Comparison of ENCODE assay signal across 8 cellular contexts in genomic region chr11:66267379-66268209, GRCh38. TPM values are rescaled to one million over a fixed set of nuclear protein-coding genes. Genes with fewer than 3 reads are reported as not detected.
DNase-seq lines count a peak whose midpoint lies in the region; ATAC-seq lines count a peak whose summit lies in the region.

No MANE protein-coding gene starts in this region.

- CTCF ChIA-PET in CD4-positive, alpha-beta memory T cell (lab: Charles Lee; ENCODE audit: partially characterized antibody): interaction anchor here (0.8 to 2.4 kb wide), 6 partner anchors 12 to 379 kb away, joined by 3 to 9 read pairs (median 3); partner anchors contain the start of genes FIBP and YIF1A
- CTCF ChIA-PET in naive thymus-derived CD4-positive, alpha-beta T cell (lab: Charles Lee): interaction anchor here (0.8 to 1.5 kb wide), 5 partner anchors 7 to 46 kb away, joined by 3 to 6 read pairs (median 3); no protein-coding TSS in a partner anchor

- peak; percentile 43 for ATAC-seq in GM19372 (IDR thresholded peaks at IDR 0.05; ENCODE audit: low read depth, unreplicated experiment)
- peak; percentile 35 for ATAC-seq in HG03571 (IDR thresholded peaks at IDR 0.05; ENCODE audit: unreplicated experiment)
- peak; percentile 77 for ATAC-seq in naive thymus-derived CD4-positive, alpha-beta T cell
- peak; percentile 68 for ATAC-seq in stimulated activated effector memory CD8-positive, alpha-beta T cell treated with anti-CD3 and anti-CD28 coated beads, Interleukin-12 subunit alpha, Interleukin-12 subunit beta, amount 100 ng/mL, for 72 hours

- H3K4me3 ChIP-seq in CD4-positive, alpha-beta memory T cell (ENCODE audit: low read length in 2 of 2): peak overlapping the region; percentile 62 to 78
- peak overlapping the region; percentile 91 for H3K4me3 ChIP-seq in naive thymus-derived CD4-positive, alpha-beta T cell (ENCODE audit: low read length)

- H3K27ac ChIP-seq in CD4-positive, alpha-beta memory T cell (ENCODE audit: low read depth, low read length): peak overlapping the region; percentile 88
- peak overlapping the region; percentile 90 for H3K27ac ChIP-seq in naive thymus-derived CD4-positive, alpha-beta T cell (ENCODE audit: low read depth, low read length)

- intact Hi-C loops in CD4-positive, alpha-beta memory T cell (cut with micrococcal nuclease): loop anchor here (1.0 to 5.0 kb wide), 6 partner anchors 10 to 1350 kb away; partner anchors contain the start of genes ATG2A and YIF1A
- intact Hi-C loops in activated T-helper 1 cell treated with anti-CD3 and anti-CD28 coated beads, Interleukin-12 subunit alpha, Interleukin-12 subunit beta, Interleukin-2, Interleukin-4 antibody, amounts not matched to agents 30 ng/mL and 10 ng/mL and 1 ng/mL, durations not matched to agents 14 hours and 24 hours and 36 hours (cut with micrococcal nuclease): loop anchor here (1.0 to 5.0 kb wide), 15 partner anchors 11 to 652 kb away; partner anchors contain the start of genes B4GAT1, BANF1, BRMS1 and CCDC85B
- intact Hi-C loops in naive thymus-derived CD4-positive, alpha-beta T cell (cut with micrococcal nuclease): loop anchor here (1.0 to 10.0 kb wide), 18 partner anchors 11 to 1345 kb away; partner anchors contain the start of genes BRMS1 (in 2 of the 2), YIF1A (in 2 of the 2), B4GAT1 (in 1 of the 2) and BANF1 (in 1 of the 2)

- H3K4me1 ChIP-seq in CD4-positive, alpha-beta memory T cell (ENCODE audit: insufficient read depth, low read length): peaks cover 45% of the 10 kb centered on the region
- peaks cover 16 to 30% of the 10 kb centered on the region in 2 donors for H3K4me1 ChIP-seq in naive thymus-derived CD4-positive, alpha-beta T cell (ENCODE audit: control insufficient read depth in 2 of 2, insufficient read depth in 2 of 2, low read length in 2 of 2)

- peaks cover 27% of the 10 kb centered on the region for H3K36me3 ChIP-seq in CD4-positive, alpha-beta memory T cell (ENCODE audit: insufficient read depth, low read length)
- H3K36me3 ChIP-seq in naive thymus-derived CD4-positive, alpha-beta T cell (ENCODE audit: control insufficient read depth in 2 of 3, insufficient read depth in 3 of 3, low read length in 3 of 3): peaks cover 4 to 50% (median 8%) of the 10 kb centered on the region in 3 experiments

- H3K9me3 Mint-ChIP-seq in CD4-positive, alpha-beta memory T cell: peaks cover 0 to 7% (median 0%) of the 10 kb centered on the region in 8 donors
- no peaks in the 10 kb centered on the region for H3K9me3 Mint-ChIP-seq in activated T-helper 1 cell treated with anti-CD3 and anti-CD28 coated beads, Interleukin-12 subunit alpha, Interleukin-12 subunit beta, Interleukin-2, Interleukin-4 antibody, amounts not matched to agents 30 ng/mL and 10 ng/mL and 1 ng/mL, durations not matched to agents 14 hours and 24 hours and 36 hours
- peaks cover 0 to 5% (median 0%) of the 10 kb centered on the region in 11 donors for H3K9me3 Mint-ChIP-seq in naive thymus-derived CD4-positive, alpha-beta T cell
- no peaks in the 10 kb centered on the region for H3K9me3 Mint-ChIP-seq in stimulated activated effector memory CD8-positive, alpha-beta T cell treated with anti-CD3 and anti-CD28 coated beads, Interleukin-12 subunit alpha, Interleukin-12 subunit beta, amount 100 ng/mL, for 72 hours

- POLR2A ChIA-PET in CD4-positive, alpha-beta memory T cell (lab: Charles Lee; ENCODE audit: partially characterized antibody): interaction anchor here (0.6 to 8.2 kb wide), 12 partner anchors 15 to 653 kb away, joined by 3 to 167 read pairs (median 3); partner anchors contain the start of genes BRMS1, CCDC85B, CNIH2 and TMEM151A
- POLR2A ChIA-PET in naive thymus-derived CD4-positive, alpha-beta T cell (lab: Charles Lee): interaction anchor here (0.6 to 6.3 kb wide), 14 partner anchors 12 to 1489 kb away, joined by 3 to 56 read pairs (median 3); partner anchors contain the start of genes CNIH2, PCNX3, SF1 and YIF1A

- no peaks in the 10 kb centered on the region for H3K27me3 Mint-ChIP-seq in CD4-positive, alpha-beta memory T cell
- H3K27me3 Mint-ChIP-seq in activated T-helper 1 cell treated with anti-CD3 and anti-CD28 coated beads, Interleukin-12 subunit alpha, Interleukin-12 subunit beta, Interleukin-2, Interleukin-4 antibody, amounts not matched to agents 30 ng/mL and 10 ng/mL and 1 ng/mL, durations not matched to agents 14 hours and 24 hours and 36 hours (ENCODE audit: insufficient read depth): peaks cover 2% of the 10 kb centered on the region
- H3K27me3 Mint-ChIP-seq in naive thymus-derived CD4-positive, alpha-beta T cell: peaks cover 0 to 3% (median 0%) of the 10 kb centered on the region in 5 donors

- no peaks in the 10 kb centered on the region for H3K27me3 ChIP-seq in CD4-positive, alpha-beta memory T cell (ENCODE audit: insufficient read depth, low read length)
- no peaks in the 10 kb centered on the region for H3K27me3 ChIP-seq in naive thymus-derived CD4-positive, alpha-beta T cell (ENCODE audit: control insufficient read depth in 2 of 2, insufficient read depth in 2 of 2, low read length in 2 of 2)

- H3K4me1 Mint-ChIP-seq in CD4-positive, alpha-beta memory T cell: peaks cover 20 to 49% (median 33%) of the 10 kb centered on the region in 4 donors
- peaks cover 35% of the 10 kb centered on the region for H3K4me1 Mint-ChIP-seq in activated T-helper 1 cell treated with anti-CD3 and anti-CD28 coated beads, Interleukin-12 subunit alpha, Interleukin-12 subunit beta, Interleukin-2, Interleukin-4 antibody, amounts not matched to agents 30 ng/mL and 10 ng/mL and 1 ng/mL, durations not matched to agents 14 hours and 24 hours and 36 hours (ENCODE audit: low read depth)
- peaks cover 23 to 42% (median 32%) of the 10 kb centered on the region in 7 donors for H3K4me1 Mint-ChIP-seq in naive thymus-derived CD4-positive, alpha-beta T cell
- H3K4me1 Mint-ChIP-seq in stimulated activated effector memory CD8-positive, alpha-beta T cell treated with anti-CD3 and anti-CD28 coated beads, Interleukin-12 subunit alpha, Interleukin-12 subunit beta, amount 100 ng/mL, for 72 hours: peaks cover 46% of the 10 kb centered on the region

- H3K9me3 ChIP-seq in CD4-positive, alpha-beta memory T cell (ENCODE audit: control insufficient read depth in 1 of 2, low read length in 2 of 2): no peaks in the 10 kb centered on the region
- no peaks in the 10 kb centered on the region for H3K9me3 ChIP-seq in naive thymus-derived CD4-positive, alpha-beta T cell (ENCODE audit: control insufficient read depth in 2 of 3, low read length in 3 of 3)

- DNase-seq in CD4-positive, alpha-beta memory T cell: peak; percentile 77 to 85 (median 79)
- DNase-seq in activated T-helper 1 cell treated with anti-CD3 and anti-CD28 coated beads, Interleukin-12 subunit alpha, Interleukin-12 subunit beta, Interleukin-2, Interleukin-4 antibody, amounts not matched to agents 30 ng/mL and 10 ng/mL and 1 ng/mL, durations not matched to agents 14 hours and 24 hours and 36 hours (ENCODE audit: low spot score): peak; percentile 77
- DNase-seq in fibroblast of gingiva (ENCODE audit: low read depth): peak; percentile 90
- peak; percentile 75 to 91 (median 82) for DNase-seq in naive thymus-derived CD4-positive, alpha-beta T cell
- peak; percentile 82 to 91 for DNase-seq in stimulated activated effector memory CD8-positive, alpha-beta T cell treated with anti-CD3 and anti-CD28 coated beads, Interleukin-12 subunit alpha, Interleukin-12 subunit beta, amount 100 ng/mL, for 72 hours (ENCODE audit: low spot score in 2 of 2)

- H3K27ac Mint-ChIP-seq in CD4-positive, alpha-beta memory T cell: peak overlapping the region; percentile 94 to 100 (median 98)
- peak overlapping the region; percentile 90 for H3K27ac Mint-ChIP-seq in activated T-helper 1 cell treated with anti-CD3 and anti-CD28 coated beads, Interleukin-12 subunit alpha, Interleukin-12 subunit beta, Interleukin-2, Interleukin-4 antibody, amounts not matched to agents 30 ng/mL and 10 ng/mL and 1 ng/mL, durations not matched to agents 14 hours and 24 hours and 36 hours
- peak overlapping the region; percentile 95 to 99 (median 97) for H3K27ac Mint-ChIP-seq in naive thymus-derived CD4-positive, alpha-beta T cell
- peak overlapping the region; percentile 98 for H3K27ac Mint-ChIP-seq in stimulated activated effector memory CD8-positive, alpha-beta T cell treated with anti-CD3 and anti-CD28 coated beads, Interleukin-12 subunit alpha, Interleukin-12 subunit beta, amount 100 ng/mL, for 72 hours

- peak overlapping the region; percentile 92 to 99 (median 94) for H3K4me3 Mint-ChIP-seq in CD4-positive, alpha-beta memory T cell
- peak overlapping the region; percentile 90 for H3K4me3 Mint-ChIP-seq in activated T-helper 1 cell treated with anti-CD3 and anti-CD28 coated beads, Interleukin-12 subunit alpha, Interleukin-12 subunit beta, Interleukin-2, Interleukin-4 antibody, amounts not matched to agents 30 ng/mL and 10 ng/mL and 1 ng/mL, durations not matched to agents 14 hours and 24 hours and 36 hours
- peak overlapping the region; percentile 88 to 100 (median 95) for H3K4me3 Mint-ChIP-seq in naive thymus-derived CD4-positive, alpha-beta T cell
- H3K4me3 Mint-ChIP-seq in stimulated activated effector memory CD8-positive, alpha-beta T cell treated with anti-CD3 and anti-CD28 coated beads, Interleukin-12 subunit alpha, Interleukin-12 subunit beta, amount 100 ng/mL, for 72 hours: peak overlapping the region; percentile 93

- peaks cover 6 to 51% of the 10 kb centered on the region in 2 donors for H3K36me3 Mint-ChIP-seq in CD4-positive, alpha-beta memory T cell
- peaks cover 22% of the 10 kb centered on the region for H3K36me3 Mint-ChIP-seq in activated T-helper 1 cell treated with anti-CD3 and anti-CD28 coated beads, Interleukin-12 subunit alpha, Interleukin-12 subunit beta, Interleukin-2, Interleukin-4 antibody, amounts not matched to agents 30 ng/mL and 10 ng/mL and 1 ng/mL, durations not matched to agents 14 hours and 24 hours and 36 hours (ENCODE audit: low read depth)
- peaks cover 0 to 16% (median 3%) of the 10 kb centered on the region in 5 donors for H3K36me3 Mint-ChIP-seq in naive thymus-derived CD4-positive, alpha-beta T cell
- peaks cover 54% of the 10 kb centered on the region for H3K36me3 Mint-ChIP-seq in stimulated activated effector memory CD8-positive, alpha-beta T cell treated with anti-CD3 and anti-CD28 coated beads, Interleukin-12 subunit alpha, Interleukin-12 subunit beta, amount 100 ng/mL, for 72 hours

RNA-seq across cellular contexts. Expression of gene RAB1B, which starts 0.8 kb away (rescaled TPM):
- 10 to 100 TPM; 76.4 to 79.4 TPM for total RNA-seq in CD4-positive, alpha-beta memory T cell
- polyA plus RNA-seq in CD4-positive, alpha-beta memory T cell: 10 to 100 TPM in 1 of 2 donors, 1 to 10 TPM in 1; 9.7 to 15.2 TPM
- polyA plus RNA-seq in PFSK-1 (2012; ENCODE audit: insufficient read length, low read depth): 123 TPM
- 123 and 124 TPM in 2 replicates for total RNA-seq in activated T-helper 1 cell treated with anti-CD3 and anti-CD28 coated beads, Interleukin-12 subunit alpha, Interleukin-12 subunit beta, Interleukin-2, Interleukin-4 antibody, amounts not matched to agents 30 ng/mL and 10 ng/mL and 1 ng/mL, durations not matched to agents 14 hours and 24 hours and 36 hours
- total RNA-seq in naive thymus-derived CD4-positive, alpha-beta T cell: 100 to 1,000 TPM in 1 of 5 experiments, 10 to 100 TPM in 4; 60.6 to 151 (median 70.7) TPM
- polyA plus RNA-seq in naive thymus-derived CD4-positive, alpha-beta T cell: 10 to 100 TPM; 11.3 to 13.5 TPM

RNA-seq across cellular contexts. Expression of gene KLC2, which starts 10.1 kb away (rescaled TPM):
- 10 to 100 TPM; 33.6 to 34.0 TPM for total RNA-seq in CD4-positive, alpha-beta memory T cell
- 1 to 10 TPM; 1.7 to 7.3 TPM for polyA plus RNA-seq in CD4-positive, alpha-beta memory T cell
- polyA plus RNA-seq in PFSK-1 (2012; ENCODE audit: insufficient read length, low read depth): 81.5 TPM
- 56.3 and 62.1 TPM in 2 replicates for total RNA-seq in activated T-helper 1 cell treated with anti-CD3 and anti-CD28 coated beads, Interleukin-12 subunit alpha, Interleukin-12 subunit beta, Interleukin-2, Interleukin-4 antibody, amounts not matched to agents 30 ng/mL and 10 ng/mL and 1 ng/mL, durations not matched to agents 14 hours and 24 hours and 36 hours
- 10 to 100 TPM; 26.7 to 53.6 (median 41.5) TPM for total RNA-seq in naive thymus-derived CD4-positive, alpha-beta T cell
- 1 to 10 TPM; 5.5 to 7.6 TPM for polyA plus RNA-seq in naive thymus-derived CD4-positive, alpha-beta T cell

RNA-seq across cellular contexts. Expression of gene CNIH2, which starts 10.4 kb away (rescaled TPM):
- total RNA-seq in CD4-positive, alpha-beta memory T cell: 1 to 10 TPM; 1.4 to 1.8 TPM
- not detected for polyA plus RNA-seq in CD4-positive, alpha-beta memory T cell
- polyA plus RNA-seq in PFSK-1 (2012; ENCODE audit: insufficient read length, low read depth): 0.30 TPM
- total RNA-seq in activated T-helper 1 cell treated with anti-CD3 and anti-CD28 coated beads, Interleukin-12 subunit alpha, Interleukin-12 subunit beta, Interleukin-2, Interleukin-4 antibody, amounts not matched to agents 30 ng/mL and 10 ng/mL and 1 ng/mL, durations not matched to agents 14 hours and 24 hours and 36 hours: 1.7 and 1.8 TPM in 2 replicates
- total RNA-seq in naive thymus-derived CD4-positive, alpha-beta T cell: 10 to 100 TPM in 1 of 5 experiments, 1 to 10 TPM in 4; 1.3 to 12.3 (median 2.9) TPM
- polyA plus RNA-seq in naive thymus-derived CD4-positive, alpha-beta T cell: not detected

RNA-seq across cellular contexts. Expression of gene YIF1A, which starts 21.3 kb away (rescaled TPM):
- 10 to 100 TPM; 40.4 to 45.1 TPM for total RNA-seq in CD4-positive, alpha-beta memory T cell
- 10 to 100 TPM; 53.4 to 77.5 TPM for polyA plus RNA-seq in CD4-positive, alpha-beta memory T cell
- polyA plus RNA-seq in PFSK-1 (2012; ENCODE audit: insufficient read length, low read depth): 198 TPM
- 125 and 127 TPM in 2 replicates for total RNA-seq in activated T-helper 1 cell treated with anti-CD3 and anti-CD28 coated beads, Interleukin-12 subunit alpha, Interleukin-12 subunit beta, Interleukin-2, Interleukin-4 antibody, amounts not matched to agents 30 ng/mL and 10 ng/mL and 1 ng/mL, durations not matched to agents 14 hours and 24 hours and 36 hours
- total RNA-seq in naive thymus-derived CD4-positive, alpha-beta T cell: 10 to 100 TPM; 25.0 to 66.2 (median 33.3) TPM
- polyA plus RNA-seq in naive thymus-derived CD4-positive, alpha-beta T cell: 10 to 100 TPM; 49.3 to 49.5 TPM

RNA-seq across cellular contexts. Expression of gene TMEM151A, which starts 24.1 kb away (rescaled TPM):
- not detected for total RNA-seq in CD4-positive, alpha-beta memory T cell
- not detected for polyA plus RNA-seq in CD4-positive, alpha-beta memory T cell
- not detected for polyA plus RNA-seq in PFSK-1 (2012; ENCODE audit: insufficient read length, low read depth)
- not detected in 2 replicates for total RNA-seq in activated T-helper 1 cell treated with anti-CD3 and anti-CD28 coated beads, Interleukin-12 subunit alpha, Interleukin-12 subunit beta, Interleukin-2, Interleukin-4 antibody, amounts not matched to agents 30 ng/mL and 10 ng/mL and 1 ng/mL, durations not matched to agents 14 hours and 24 hours and 36 hours
- under 1 TPM in 2 of 5 experiments, not detected in 3; 0.11 to 0.29 TPM for total RNA-seq in naive thymus-derived CD4-positive, alpha-beta T cell
- not detected for polyA plus RNA-seq in naive thymus-derived CD4-positive, alpha-beta T cell

Comparison
In these comparisons a context has a peak if more than half of its experiments do, and no peak if none do; other contexts are left out.
1. Peak in every context shown above with its lines: DNase-seq, ATAC-seq, H3K4me3 ChIP-seq and H3K27ac ChIP-seq.